8 cellular contexts compared by ENCODE assay signal in genomic region chr2:11863513-11864328, GRCh38.
DNase-seq lines count a peak whose midpoint lies in the region; ATAC-seq, FAIRE-seq and TF ChIP-seq lines count a peak whose summit lies in the region.

No MANE protein-coding gene starts in this region.

- H3K9me3 ChIP-seq in RWPE2 (ENCODE audit: severe bottlenecking) (no peaks in the 10 kb centered on the region), gastroesophageal sphincter (no peaks in the 10 kb centered on the region), pancreas (no peaks in the 10 kb centered on the region), tibial artery (no peaks in the 10 kb centered on the region)

- ATAC-seq in GM18867 (IDR thresholded peaks at IDR 0.05; ENCODE audit: unreplicated experiment) (peak; percentile 50), RWPE2 (ENCODE audit: low read depth) (peak; percentile 84), gastroesophageal sphincter (peak; percentile 93), pancreas (peak; percentile 87 to 98 (median 98))

- intact Hi-C loops in pancreas (cut with DNase I) (loop anchor here in 2 of 3 donors (10.0 kb wide), 2 partner anchors 851 to 1141 kb away; partner anchors contain the start of gene TRIB2 (in 1 of the 2)), tibial artery (cut with DNase I; ENCODE audit: low total_unique reads) (loop anchor here (5.0 kb wide), 3 partner anchors 854 to 1144 kb away; partner anchors contain the start of gene TRIB2)

- TF ChIP-seq EP300 in gastroesophageal sphincter (IDR thresholded peaks at IDR 0.05) = no peak

- FAIRE-seq in pancreas (lab: Jason Lieb, UNC) = no peak

- H3K27ac ChIP-seq in RWPE2 (ENCODE audit: poor library complexity, severe bottlenecking) = peak overlapping the region; percentile 34
- H3K27ac ChIP-seq in gastroesophageal sphincter = peak overlapping the region in 3 of 4 donors; percentile 9 to 45 (median 45)
- H3K27ac ChIP-seq in pancreas = no peak overlapping the region
- peak overlapping the region; percentile 18 to 32 for H3K27ac ChIP-seq in tibial artery

- H3K4me3 ChIP-seq in RWPE2 (ENCODE audit: severe bottlenecking) (no peak overlapping the region), gastroesophageal sphincter (peak overlapping the region in 1 of 2 donors; percentile 26), pancreas (no peak overlapping the region), tibial artery (peak overlapping the region; percentile 10 to 34)

- no peaks in the 10 kb centered on the region for H3K4me1 ChIP-seq in RWPE2 (ENCODE audit: insufficient read depth, poor library complexity, severe bottlenecking)
- peaks cover 0 to 15% (median 8%) of the 10 kb centered on the region in 3 donors for H3K4me1 ChIP-seq in gastroesophageal sphincter
- peaks cover 0 to 3% (median 0%) of the 10 kb centered on the region in 3 donors for H3K4me1 ChIP-seq in pancreas
- peaks cover 0 to 6% (median 4%) of the 10 kb centered on the region in 4 donors for H3K4me1 ChIP-seq in tibial artery

- no peaks in the 10 kb centered on the region for H3K36me3 ChIP-seq in RWPE2 (ENCODE audit: low read depth)
- H3K36me3 ChIP-seq in gastroesophageal sphincter = no peaks in the 10 kb centered on the region
- H3K36me3 ChIP-seq in pancreas = no peaks in the 10 kb centered on the region
- H3K36me3 ChIP-seq in tibial artery = no peaks in the 10 kb centered on the region

- DNase-seq in AG08395 (ENCODE audit: low spot score) (peak; percentile 96), HS-27A (ENCODE audit: low read depth) (peak; percentile 96), RWPE2 (ENCODE audit: low spot score) (no peak), pancreas (peak; percentile 61 to 84 (median 78)), tibial artery (peak; percentile 83 to 92)
- DNase-seq in activated gamma-delta T cell treated with anti-CD3 and anti-CD28 coated beads, Interleukin-2, amount 50 U/mL, for 16 hours (ENCODE audit: low read depth) = peak; percentile 38

- no peaks in the 10 kb centered on the region for H3K27me3 ChIP-seq in RWPE2 (ENCODE audit: insufficient read depth, poor library complexity, severe bottlenecking)
- H3K27me3 ChIP-seq in gastroesophageal sphincter = no peaks in the 10 kb centered on the region
- H3K27me3 ChIP-seq in pancreas = no peaks in the 10 kb centered on the region
- no peaks in the 10 kb centered on the region for H3K27me3 ChIP-seq in tibial artery

- no peak for TF ChIP-seq POLR2A in gastroesophageal sphincter (IDR thresholded peaks at IDR 0.05)

- WGBS in gastroesophageal sphincter (ENCODE audit: low coverage in 1 of 2), 2 donors = 4 to 8% methylated on average over 9 of the region's 12 CpGs
- 12 to 15% methylated on average over 12 of the region's 12 CpGs for WGBS in pancreas, 2 donors

- TF ChIP-seq CTCF in RWPE2 (IDR thresholded peaks at IDR 0.05; ENCODE audit: poor library complexity, severe bottlenecking) = peak; percentile 97
- peak; percentile 93 to 97 (median 94) for TF ChIP-seq CTCF in gastroesophageal sphincter (IDR thresholded peaks at IDR 0.05)
- TF ChIP-seq CTCF in pancreas (IDR thresholded peaks at IDR 0.05) = peak; percentile 80 to 92 (median 89)
- peak; percentile 92 to 93 for TF ChIP-seq CTCF in tibial artery (IDR thresholded peaks at IDR 0.05)

Comparison
In these comparisons a context has a peak if more than half of its experiments do, and no peak if none do; other contexts are left out.
1. H3K27ac ChIP-seq: peak in RWPE2 (single experiment), gastroesophageal sphincter (3 of 4) and tibial artery (2 of 2); none in pancreas (0 of 4).
2. H3K4me3 ChIP-seq: peak in tibial artery (2 of 2); none in RWPE2 (single experiment) and pancreas (0 of 4).
3. Peak in every context shown above with its lines, with median percentiles within 50 percentile points of each other: ATAC-seq and CTCF ChIP-seq.